In the genomic region with DNA sequence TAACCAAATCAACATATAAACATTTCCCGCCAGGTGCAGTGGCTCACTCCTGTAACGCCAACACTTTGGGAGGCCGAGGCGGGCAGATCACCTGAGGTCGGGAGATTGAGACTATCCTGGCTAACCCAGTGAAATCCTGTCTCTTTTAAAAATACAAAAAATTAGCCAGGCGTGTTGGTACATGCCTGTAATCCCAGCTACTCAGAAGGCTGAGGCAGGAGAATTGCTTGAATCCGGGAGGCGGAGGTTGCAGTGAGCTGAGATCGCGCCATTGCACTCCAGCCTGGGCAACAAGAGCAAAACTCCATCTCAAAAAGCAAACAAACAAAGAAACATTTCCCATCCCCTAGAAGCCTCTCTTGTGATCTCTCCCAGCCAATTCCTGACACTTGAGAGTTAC, we compare ENCODE assay signal across 8 cellular contexts. TPM values are rescaled to one million over a fixed set of nuclear protein-coding genes. Genes with fewer than 3 reads are reported as not detected.
A peak's percentile ranks its signal among the peaks of the same experiment; 100 is the strongest.
DNase-seq lines count a peak whose midpoint lies in the region; ATAC-seq, FAIRE-seq and TF ChIP-seq lines count a peak whose summit lies in the region.
"Not testable (repeated sequence)": the region's sequence is repeated elsewhere in the genome, so short reads cannot be mapped to it uniquely, and the experiment has no call there.

No MANE protein-coding gene starts in this region.

- not testable (repeated sequence) for H3K9ac ChIP-seq in BLaER1

- not testable (repeated sequence) for H3K9me3 ChIP-seq in BLaER1

- H3K27ac ChIP-seq in BLaER1 (peak overlapping the region; percentile 89; the same call in 1 of the 2 replicates), RWPE1 (peak overlapping the region; percentile 48)
- H3K27ac ChIP-seq in GM23338 (ENCODE audit: low read depth): not testable (repeated sequence)

- not testable (repeated sequence) for ATAC-seq in GM23338

- H3K27ac Mint-ChIP-seq in GM23338: not testable (repeated sequence)
- H3K27ac Mint-ChIP-seq in glutamatergic neuron (ENCODE audit: unreplicated experiment) (peak overlapping the region; percentile 59), type B pancreatic cell (peak overlapping the region; percentile 51)

- H4K20me1 ChIP-seq in BLaER1; GM23338 (replicated peaks; ENCODE audit: insufficient read depth): not testable (repeated sequence)

- not testable (repeated sequence) for H3K79me2 ChIP-seq in GM23338 (replicated peaks; ENCODE audit: insufficient read depth)

- peaks cover 57% of the 10 kb centered on the region for H3K4me1 ChIP-seq in BLaER1
- not testable (repeated sequence) for H3K4me1 ChIP-seq in GM23338 (ENCODE audit: insufficient read depth)

- peak overlapping the region; percentile 93 for H3K4me2 ChIP-seq in BLaER1
- not testable (repeated sequence) for H3K4me2 ChIP-seq in GM23338

- H3K27me3 ChIP-seq in BLaER1; GM23338 (ENCODE audit: insufficient read depth); bronchial epithelial cell (ENCODE audit: control insufficient read depth, insufficient read depth, low read length): not testable (repeated sequence)

- not testable (repeated sequence) for H3K9me2 ChIP-seq in GM23338 (ENCODE audit: insufficient read depth)

- not testable (repeated sequence) for H3K4me3 Mint-ChIP-seq in GM23338; glutamatergic neuron (ENCODE audit: unreplicated experiment); type B pancreatic cell

- CTCF ChIA-PET in RWPE1 (lab: Yijun Ruan, JAX): interaction anchor here (0.9 kb wide), 1 partner anchor 26 kb away, joined by 3 read pairs; no protein-coding TSS in a partner anchor

- not testable (repeated sequence) for H3K4me3 ChIP-seq in BLaER1; GM23338; bronchial epithelial cell (ENCODE audit: low read depth, low read length)

- H3F3A ChIP-seq in GM23338 (replicated peaks; ENCODE audit: low read depth): not testable (repeated sequence)

- DNase-seq in GM23338 (ENCODE audit: low spot score); RWPE1 (ENCODE audit: low spot score); glutamatergic neuron; type B pancreatic cell (ENCODE audit: extremely low spot score, unreplicated experiment): not testable (repeated sequence)
- DNase-seq in NCI-H146 (lab: John Stamatoyannopoulos, UW): peak; percentile 12
- peak; percentile 2 for DNase-seq in NCI-H2227 treated with DMSO at 0.1 percent for 48 hours (lab: John Stamatoyannopoulos, UW)
- peak; percentile 56 for DNase-seq in bronchial epithelial cell (ENCODE audit: low read depth)

- H3K9me3 Mint-ChIP-seq in GM23338; glutamatergic neuron (ENCODE audit: unreplicated experiment); type B pancreatic cell: not testable (repeated sequence)

- FAIRE-seq in bronchial epithelial cell (lab: Jason Lieb, UNC): not testable (repeated sequence)

- H3K4me1 Mint-ChIP-seq in GM23338; glutamatergic neuron (ENCODE audit: low read depth, unreplicated experiment): not testable (repeated sequence)
- peaks cover 24% of the 10 kb centered on the region for H3K4me1 Mint-ChIP-seq in type B pancreatic cell (ENCODE audit: unreplicated experiment)

- POLR2A ChIA-PET in RWPE1 (lab: Yijun Ruan, JAX; ENCODE audit: low non-redundant PET): not testable (repeated sequence)

- not testable (repeated sequence) for TF ChIP-seq CTCF in GM23338 (conservative IDR thresholded peaks at IDR 0.05; ENCODE audit: low read depth in 2 of 2); RWPE1 (conservative IDR thresholded peaks at IDR 0.05; ENCODE audit: low read depth); bronchial epithelial cell (IDR thresholded peaks at IDR 0.05; ENCODE audit: insufficient read depth, low read length, severe bottlenecking); glutamatergic neuron (IDR thresholded peaks at IDR 0.05; ENCODE audit: partially characterized antibody, unreplicated experiment); type B pancreatic cell (conservative IDR thresholded peaks at IDR 0.05)

- peak overlapping the region; percentile 84 for H2AFZ ChIP-seq in GM23338

- not testable (repeated sequence) for H3K27me3 Mint-ChIP-seq in GM23338 (ENCODE audit: insufficient read depth, low read depth, poor library complexity); glutamatergic neuron (ENCODE audit: unreplicated experiment); type B pancreatic cell

- H3K36me3 Mint-ChIP-seq in GM23338 (ENCODE audit: low read depth); glutamatergic neuron (ENCODE audit: unreplicated experiment); type B pancreatic cell: not testable (repeated sequence)

- not testable (repeated sequence) for H3K36me3 ChIP-seq in BLaER1; GM23338 (ENCODE audit: insufficient read depth); bronchial epithelial cell (ENCODE audit: control insufficient read depth, insufficient read depth, low read length)

RNA-seq across cellular contexts. Expression of a gene that starts 22.3 kb away (rescaled TPM):
- total RNA-seq in GM23338 (2014; rRNA removed; shearing (Covaris generic)): 24.9 and 31.6 TPM in 2 replicates
- 16.1 and 16.4 TPM in 2 replicates for polyA plus RNA-seq in GM23338 (2016; fragmentation: Nextera tagmentation; extraction: Ambion mirVana)
- 83.7 and 93.2 TPM in 2 replicates for total RNA-seq in bronchial epithelial cell
- 59.4 TPM for total RNA-seq in glutamatergic neuron (ENCODE audit: unreplicated experiment)
- total RNA-seq in type B pancreatic cell (ENCODE audit: low replicate concordance): 77.2 and 86.4 TPM in 2 replicates

RNA-seq across cellular contexts. Expression of a gene that starts 37.6 kb away (rescaled TPM):
- 404 and 423 TPM in 2 replicates for total RNA-seq in GM23338 (2014; rRNA removed; shearing (Covaris generic))
- 138 and 150 TPM in 2 replicates for polyA plus RNA-seq in GM23338 (2016; fragmentation: Nextera tagmentation; extraction: Ambion mirVana)
- 207 and 278 TPM in 2 replicates for total RNA-seq in bronchial epithelial cell
- total RNA-seq in glutamatergic neuron (ENCODE audit: unreplicated experiment): 97.9 TPM
- 242 and 342 TPM in 2 replicates for total RNA-seq in type B pancreatic cell (ENCODE audit: low replicate concordance)
